Comparison of ENCODE assay signal across 1 cellular context in the genomic region with DNA sequence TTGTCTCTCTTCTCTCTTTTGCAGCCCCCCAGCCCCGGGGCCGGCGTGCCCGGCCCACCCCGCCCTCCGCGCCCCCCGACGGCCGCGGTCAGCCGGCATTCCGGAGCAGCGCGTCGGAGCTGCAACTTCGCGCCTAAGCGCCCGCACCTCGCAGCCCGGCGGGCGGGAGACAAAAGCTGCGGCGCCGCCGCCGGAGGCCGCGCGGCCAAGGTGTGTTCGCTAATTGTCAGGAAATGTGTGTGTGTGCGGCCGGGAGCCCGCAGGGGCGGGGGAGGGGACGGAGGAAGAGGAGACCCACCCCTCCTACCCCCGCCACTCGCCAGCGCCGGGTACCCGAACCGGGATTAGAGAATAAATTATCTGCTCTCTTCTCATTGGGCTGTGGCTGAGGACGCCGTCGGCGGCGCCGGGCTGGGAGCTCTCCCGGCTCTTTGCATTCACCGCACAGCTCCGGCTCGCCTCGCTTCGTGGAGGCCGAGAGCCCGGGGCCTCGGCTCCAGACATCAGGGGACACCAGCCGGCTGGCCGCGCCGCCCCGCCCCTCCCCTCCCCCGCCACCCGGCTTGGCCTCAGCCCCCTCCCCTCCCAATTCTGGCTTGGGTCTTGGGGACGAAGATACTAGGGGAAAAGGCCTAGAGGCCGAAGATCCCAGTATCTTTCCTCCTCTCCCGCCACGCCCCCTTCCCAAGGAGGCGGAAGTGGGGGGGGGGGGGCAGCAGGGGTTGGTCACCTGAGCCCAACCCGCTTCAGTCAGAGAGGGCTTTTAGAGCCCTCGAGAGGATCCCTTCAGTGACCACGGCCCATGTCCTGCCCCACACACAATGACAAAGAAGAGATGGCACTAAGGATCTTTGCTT.
TF ChIP-seq lines count a peak whose summit lies in the region.

No MANE protein-coding gene starts in this region.

TF ChIP-seq in WTC11, 78 proteins besides CTCF, POLR2A, EP300 and RAD21 (continued from another document):
- TF ChIP-seq, protein P1, sequence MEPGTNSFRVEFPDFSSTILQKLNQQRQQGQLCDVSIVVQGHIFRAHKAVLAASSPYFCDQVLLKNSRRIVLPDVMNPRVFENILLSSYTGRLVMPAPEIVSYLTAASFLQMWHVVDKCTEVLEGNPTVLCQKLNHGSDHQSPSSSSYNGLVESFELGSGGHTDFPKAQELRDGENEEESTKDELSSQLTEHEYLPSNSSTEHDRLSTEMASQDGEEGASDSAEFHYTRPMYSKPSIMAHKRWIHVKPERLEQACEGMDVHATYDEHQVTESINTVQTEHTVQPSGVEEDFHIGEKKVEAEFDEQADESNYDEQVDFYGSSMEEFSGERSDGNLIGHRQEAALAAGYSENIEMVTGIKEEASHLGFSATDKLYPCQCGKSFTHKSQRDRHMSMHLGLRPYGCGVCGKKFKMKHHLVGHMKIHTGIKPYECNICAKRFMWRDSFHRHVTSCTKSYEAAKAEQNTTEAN (CRISPR knock-in tag; IDR thresholded peaks at IDR 0.05), result no peak
- TF ChIP-seq, protein P2, sequence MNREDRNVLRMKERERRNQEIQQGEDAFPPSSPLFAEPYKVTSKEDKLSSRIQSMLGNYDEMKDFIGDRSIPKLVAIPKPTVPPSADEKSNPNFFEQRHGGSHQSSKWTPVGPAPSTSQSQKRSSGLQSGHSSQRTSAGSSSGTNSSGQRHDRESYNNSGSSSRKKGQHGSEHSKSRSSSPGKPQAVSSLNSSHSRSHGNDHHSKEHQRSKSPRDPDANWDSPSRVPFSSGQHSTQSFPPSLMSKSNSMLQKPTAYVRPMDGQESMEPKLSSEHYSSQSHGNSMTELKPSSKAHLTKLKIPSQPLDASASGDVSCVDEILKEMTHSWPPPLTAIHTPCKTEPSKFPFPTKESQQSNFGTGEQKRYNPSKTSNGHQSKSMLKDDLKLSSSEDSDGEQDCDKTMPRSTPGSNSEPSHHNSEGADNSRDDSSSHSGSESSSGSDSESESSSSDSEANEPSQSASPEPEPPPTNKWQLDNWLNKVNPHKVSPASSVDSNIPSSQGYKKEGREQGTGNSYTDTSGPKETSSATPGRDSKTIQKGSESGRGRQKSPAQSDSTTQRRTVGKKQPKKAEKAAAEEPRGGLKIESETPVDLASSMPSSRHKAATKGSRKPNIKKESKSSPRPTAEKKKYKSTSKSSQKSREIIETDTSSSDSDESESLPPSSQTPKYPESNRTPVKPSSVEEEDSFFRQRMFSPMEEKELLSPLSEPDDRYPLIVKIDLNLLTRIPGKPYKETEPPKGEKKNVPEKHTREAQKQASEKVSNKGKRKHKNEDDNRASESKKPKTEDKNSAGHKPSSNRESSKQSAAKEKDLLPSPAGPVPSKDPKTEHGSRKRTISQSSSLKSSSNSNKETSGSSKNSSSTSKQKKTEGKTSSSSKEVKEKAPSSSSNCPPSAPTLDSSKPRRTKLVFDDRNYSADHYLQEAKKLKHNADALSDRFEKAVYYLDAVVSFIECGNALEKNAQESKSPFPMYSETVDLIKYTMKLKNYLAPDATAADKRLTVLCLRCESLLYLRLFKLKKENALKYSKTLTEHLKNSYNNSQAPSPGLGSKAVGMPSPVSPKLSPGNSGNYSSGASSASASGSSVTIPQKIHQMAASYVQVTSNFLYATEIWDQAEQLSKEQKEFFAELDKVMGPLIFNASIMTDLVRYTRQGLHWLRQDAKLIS (CRISPR knock-in tag; IDR thresholded peaks at IDR 0.05; ENCODE audit: borderline replicate concordance), result no peak
- TF ChIP-seq TP53 (CRISPR knock-in tag; IDR thresholded peaks at IDR 0.05) (no peak), ELF4 (CRISPR knock-in tag; IDR thresholded peaks at IDR 0.05; ENCODE audit: low read depth) (no peak), ETV6 (CRISPR knock-in tag; IDR thresholded peaks at IDR 0.05) (peak; percentile 41; the same call in 1 of the 2 replicates), RELA (CRISPR knock-in tag; IDR thresholded peaks at IDR 0.05; ENCODE audit: borderline replicate concordance) (0 out of 2 replicates have a peak, but pooled peaks have one; percentile 41), IRF1 (CRISPR knock-in tag; IDR thresholded peaks at IDR 0.05) (no peak), CREM (CRISPR knock-in tag; IDR thresholded peaks at IDR 0.05) (no peak; the same call in 1 of the 2 replicates), NFYB (CRISPR knock-in tag; conservative IDR thresholded peaks at IDR 0.05; ENCODE audit: low read depth) (no peak), USF2 (CRISPR knock-in tag; IDR thresholded peaks at IDR 0.05) (peak; percentile 43; the same call in 1 of the 2 replicates), TEAD4 (CRISPR knock-in tag; IDR thresholded peaks at IDR 0.05) (no peak), SMAD4 (CRISPR knock-in tag; IDR thresholded peaks at IDR 0.05) (no peak), NR1H2 (CRISPR knock-in tag; IDR thresholded peaks at IDR 0.05) (no peak), ZBTB21 (CRISPR knock-in tag; IDR thresholded peaks at IDR 0.05; ENCODE audit: borderline replicate concordance) (no peak), JUN (CRISPR knock-in tag; IDR thresholded peaks at IDR 0.05) (0 out of 2 replicates have a peak, but pooled peaks have one; percentile 9), IRF2 (CRISPR knock-in tag; IDR thresholded peaks at IDR 0.05; ENCODE audit: borderline replicate concordance, low read depth) (no peak), FOXP1 (CRISPR knock-in tag; IDR thresholded peaks at IDR 0.05; ENCODE audit: borderline replicate concordance) (no peak), GABPB1 (CRISPR knock-in tag; IDR thresholded peaks at IDR 0.05) (no peak), ZNF317 (CRISPR knock-in tag; IDR thresholded peaks at IDR 0.05; ENCODE audit: borderline replicate concordance, low read depth) (no peak), ZNF532 (CRISPR knock-in tag; IDR thresholded peaks at IDR 0.05; ENCODE audit: borderline replicate concordance) (no peak), MXD4 (CRISPR knock-in tag; IDR thresholded peaks at IDR 0.05; ENCODE audit: borderline replicate concordance) (no peak), USF1 (CRISPR knock-in tag; IDR thresholded peaks at IDR 0.05) (peak; percentile 14; the same call in 1 of the 2 replicates), ZNF232 (CRISPR knock-in tag; IDR thresholded peaks at IDR 0.05) (no peak), GRHL2 (CRISPR knock-in tag; IDR thresholded peaks at IDR 0.05; ENCODE audit: insufficient replicate concordance, severe bottlenecking) (no peak), ZNF671 (CRISPR knock-in tag; IDR thresholded peaks at IDR 0.05) (no peak)
- TF ChIP-seq, protein P3, sequence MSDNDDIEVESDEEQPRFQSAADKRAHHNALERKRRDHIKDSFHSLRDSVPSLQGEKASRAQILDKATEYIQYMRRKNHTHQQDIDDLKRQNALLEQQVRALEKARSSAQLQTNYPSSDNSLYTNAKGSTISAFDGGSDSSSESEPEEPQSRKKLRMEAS (CRISPR knock-in tag; IDR thresholded peaks at IDR 0.05), result no peak; the same call in 1 of the 2 replicates
- TF ChIP-seq, protein P4, sequence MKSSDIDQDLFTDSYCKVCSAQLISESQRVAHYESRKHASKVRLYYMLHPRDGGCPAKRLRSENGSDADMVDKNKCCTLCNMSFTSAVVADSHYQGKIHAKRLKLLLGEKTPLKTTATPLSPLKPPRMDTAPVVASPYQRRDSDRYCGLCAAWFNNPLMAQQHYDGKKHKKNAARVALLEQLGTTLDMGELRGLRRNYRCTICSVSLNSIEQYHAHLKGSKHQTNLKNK (CRISPR knock-in tag; IDR thresholded peaks at IDR 0.05), result no peak
- TF ChIP-seq, protein P5, sequence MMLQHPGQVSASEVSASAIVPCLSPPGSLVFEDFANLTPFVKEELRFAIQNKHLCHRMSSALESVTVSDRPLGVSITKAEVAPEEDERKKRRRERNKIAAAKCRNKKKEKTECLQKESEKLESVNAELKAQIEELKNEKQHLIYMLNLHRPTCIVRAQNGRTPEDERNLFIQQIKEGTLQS (CRISPR knock-in tag; conservative IDR thresholded peaks at IDR 0.05), result no peak
- TF ChIP-seq, protein P6, sequence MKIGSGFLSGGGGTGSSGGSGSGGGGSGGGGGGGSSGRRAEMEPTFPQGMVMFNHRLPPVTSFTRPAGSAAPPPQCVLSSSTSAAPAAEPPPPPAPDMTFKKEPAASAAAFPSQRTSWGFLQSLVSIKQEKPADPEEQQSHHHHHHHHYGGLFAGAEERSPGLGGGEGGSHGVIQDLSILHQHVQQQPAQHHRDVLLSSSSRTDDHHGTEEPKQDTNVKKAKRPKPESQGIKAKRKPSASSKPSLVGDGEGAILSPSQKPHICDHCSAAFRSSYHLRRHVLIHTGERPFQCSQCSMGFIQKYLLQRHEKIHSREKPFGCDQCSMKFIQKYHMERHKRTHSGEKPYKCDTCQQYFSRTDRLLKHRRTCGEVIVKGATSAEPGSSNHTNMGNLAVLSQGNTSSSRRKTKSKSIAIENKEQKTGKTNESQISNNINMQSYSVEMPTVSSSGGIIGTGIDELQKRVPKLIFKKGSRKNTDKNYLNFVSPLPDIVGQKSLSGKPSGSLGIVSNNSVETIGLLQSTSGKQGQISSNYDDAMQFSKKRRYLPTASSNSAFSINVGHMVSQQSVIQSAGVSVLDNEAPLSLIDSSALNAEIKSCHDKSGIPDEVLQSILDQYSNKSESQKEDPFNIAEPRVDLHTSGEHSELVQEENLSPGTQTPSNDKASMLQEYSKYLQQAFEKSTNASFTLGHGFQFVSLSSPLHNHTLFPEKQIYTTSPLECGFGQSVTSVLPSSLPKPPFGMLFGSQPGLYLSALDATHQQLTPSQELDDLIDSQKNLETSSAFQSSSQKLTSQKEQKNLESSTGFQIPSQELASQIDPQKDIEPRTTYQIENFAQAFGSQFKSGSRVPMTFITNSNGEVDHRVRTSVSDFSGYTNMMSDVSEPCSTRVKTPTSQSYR (CRISPR knock-in tag; IDR thresholded peaks at IDR 0.05), result no peak
